Comparison of ENCODE assay signal across 20 cellular contexts in genomic region chr7:152423991-152424347, GRCh38.
"Had no signal": no experiment of that assay in that cellular context is flagged by ENCODE, and none has a peak within 500 bp of the region (broad histone marks: within the 10 kb centered on the region; RNA-seq: fewer than 3 reads in every experiment).

No MANE protein-coding gene starts in this region.

- H3K27ac ChIP-seq: right atrium auricular region, sigmoid colon, skin epidermis, suprapubic skin, thyroid gland, upper lobe of left lung, uterus had no signal

- H3K4me3 Mint-ChIP-seq: dendritic cell treated with granulocyte-macrophage colony-stimulating factor and Interleukin-4, amounts not matched to agents 40 ng/mL and 50 ng/mL, for 4 days had no signal

- H3K27me3 ChIP-seq: esophagus squamous epithelium, gastroesophageal sphincter, right atrium auricular region, sigmoid colon, suprapubic skin, thyroid gland, upper lobe of left lung, uterus had no signal

- H3K27me3 Mint-ChIP-seq: dendritic cell treated with granulocyte-macrophage colony-stimulating factor and Interleukin-4, amounts not matched to agents 40 ng/mL and 50 ng/mL, for 4 days; effector memory CD8-positive, alpha-beta T cell; naive thymus-derived CD8-positive, alpha-beta T cell had no signal

- DNase-seq: effector memory CD8-positive, alpha-beta T cell; esophagus squamous epithelium; foreskin fibroblast; glutamatergic neuron; islet precursor cell; mucosa of descending colon; naive thymus-derived CD8-positive, alpha-beta T cell; posterior cingulate gyrus; sigmoid colon; stimulated activated CD4-positive, alpha-beta T cell treated with anti-CD3 and anti-CD28 coated beads, Interleukin-4, amount 100 ng/mL, for 4 hours; stimulated activated naive CD4-positive, alpha-beta T cell; thyroid gland; upper lobe of left lung; uterus had no signal

- ATAC-seq: effector memory CD8-positive, alpha-beta T cell; gastroesophageal sphincter; left lobe of liver; mucosa of descending colon; naive thymus-derived CD8-positive, alpha-beta T cell had no signal

- H3K9me3 Mint-ChIP-seq: dendritic cell treated with granulocyte-macrophage colony-stimulating factor and Interleukin-4, amounts not matched to agents 40 ng/mL and 50 ng/mL, for 4 days; effector memory CD8-positive, alpha-beta T cell had no signal

- H3K9me3 ChIP-seq: gastroesophageal sphincter, thyroid gland, upper lobe of left lung, uterus had no signal

- H3K4me3 ChIP-seq: esophagus squamous epithelium, gastroesophageal sphincter, mucosa of descending colon, right atrium auricular region, sigmoid colon, skin epidermis, suprapubic skin, thyroid gland, upper lobe of left lung, uterus had no signal

- H3K27ac Mint-ChIP-seq: dendritic cell treated with granulocyte-macrophage colony-stimulating factor and Interleukin-4, amounts not matched to agents 40 ng/mL and 50 ng/mL, for 4 days; effector memory CD8-positive, alpha-beta T cell had no signal

- H3K36me3 ChIP-seq: esophagus squamous epithelium, gastroesophageal sphincter, right atrium auricular region, sigmoid colon, suprapubic skin, thyroid gland, upper lobe of left lung had no signal
